Comparison of ENCODE assay signal across 8 cellular contexts in the genomic region with DNA sequence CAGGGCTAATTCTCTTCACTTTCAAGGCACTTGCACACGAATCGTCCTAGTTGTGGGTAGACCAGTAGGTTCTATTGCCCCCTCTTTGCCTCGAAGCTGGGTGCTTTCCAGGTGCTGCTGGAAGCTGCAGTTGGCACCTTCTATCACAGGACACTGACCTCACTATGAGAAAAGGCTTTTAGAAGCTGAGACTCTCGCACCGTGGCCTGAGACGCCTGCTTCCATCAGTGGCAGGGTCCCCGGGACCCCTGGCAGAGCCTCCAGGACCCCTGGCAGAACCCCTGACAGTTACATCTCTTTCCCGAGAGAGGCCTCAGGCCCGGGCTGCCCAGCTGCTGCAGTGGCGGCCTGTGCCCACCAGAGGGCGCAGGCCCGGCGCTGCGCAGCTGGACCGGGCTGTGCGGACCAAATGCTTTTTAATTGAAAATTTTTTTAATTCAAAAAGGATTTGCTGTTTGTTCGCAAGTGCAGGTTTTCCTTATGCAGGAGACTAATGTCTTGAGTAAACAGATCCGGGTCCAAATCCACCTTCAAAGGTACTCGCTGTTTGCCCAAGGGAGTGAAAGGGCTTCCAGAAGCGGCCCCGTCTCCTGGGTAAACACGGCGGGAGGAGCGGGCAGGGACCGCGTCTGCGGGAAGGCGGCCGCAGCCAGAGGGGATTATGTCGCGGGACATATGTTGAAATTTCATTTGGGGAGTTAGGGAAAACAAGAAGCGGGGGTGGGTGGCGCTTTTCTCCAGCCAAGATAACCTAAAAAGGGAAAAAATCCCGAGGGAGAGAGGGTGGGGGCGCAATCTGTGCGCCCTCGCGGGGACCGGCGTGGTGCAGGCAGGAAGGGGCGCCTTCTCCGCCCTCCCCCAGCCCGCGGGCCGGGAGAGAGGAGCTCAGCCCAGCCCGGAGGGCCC.
DNase-seq lines count a peak whose midpoint lies in the region; ATAC-seq, FAIRE-seq and TF ChIP-seq lines count a peak whose summit lies in the region.

No MANE protein-coding gene starts in this region.

- POLR2A ChIA-PET in AG04450 (lab: Yijun Ruan, JAX), result no interaction called here

- peak; percentile 68 for FAIRE-seq in GM18507 (lab: Jason Lieb, UNC)

- H3K4me1 ChIP-seq in aorta (ENCODE audit: control insufficient read depth in 1 of 2, insufficient read depth in 2 of 2, low read length in 2 of 2), result no peaks in the 10 kb centered on the region

- no peak for DNase-seq in AG04450 (ENCODE audit: low read depth, low spot score)
- DNase-seq in GM18507 (ENCODE audit: extremely low spot score, insufficient read length, low read depth), result no peak
- DNase-seq in NCI-H82 treated with DMSO at 0.1 percent for 48 hours (lab: John Stamatoyannopoulos, UW; ENCODE audit: unreplicated experiment), result peak; percentile 57
- DNase-seq in activated T-cell treated with anti-CD3 and anti-CD28 coated beads, Interleukin-2, amount 50 U/mL, for 4 hours, result peak; percentile 40
- peak; percentile 15 for DNase-seq in fibroblast of mammary gland (ENCODE audit: low read depth)
- DNase-seq in aorta, result peak; percentile 56 to 81
- DNase-seq in NCI-H2107 (lab: John Stamatoyannopoulos, UW), result no peak

- H3K27me3 Mint-ChIP-seq in activated T-cell treated with anti-CD3 and anti-CD28 coated beads, Interleukin-2, amount 50 U/mL, for 4 hours (ENCODE audit: low read depth), result peaks cover 14% of the 10 kb centered on the region
- peaks cover 19% of the 10 kb centered on the region for H3K27me3 Mint-ChIP-seq in nephron (ENCODE audit: low read depth)

- peaks cover 0 to 5% of the 10 kb centered on the region in 2 donors for H3K36me3 ChIP-seq in aorta (ENCODE audit: control insufficient read depth in 1 of 2, insufficient read depth in 2 of 2, low read length in 1 of 2)

- H3K4me3 Mint-ChIP-seq in activated T-cell treated with anti-CD3 and anti-CD28 coated beads, Interleukin-2, amount 50 U/mL, for 4 hours, result peak overlapping the region; percentile 52
- H3K4me3 Mint-ChIP-seq in nephron, result peak overlapping the region; percentile 68 to 79 (median 72)

- CTCF ChIA-PET in AG04450 (lab: Charles Lee), result interaction anchor here (0.6 to 6.9 kb wide), 44 partner anchors 8 to 640 kb away, joined by 3 to 101 read pairs (median 4); no protein-coding TSS in a partner anchor

- no peak overlapping the region for H3K27ac ChIP-seq in AG04450 (ENCODE audit: low read depth, low read length)
- H3K27ac ChIP-seq in aorta (ENCODE audit: low read depth in 1 of 2, low read length in 2 of 2), result no peak overlapping the region

- peaks cover 7% of the 10 kb centered on the region for H3K4me1 Mint-ChIP-seq in activated T-cell treated with anti-CD3 and anti-CD28 coated beads, Interleukin-2, amount 50 U/mL, for 4 hours (ENCODE audit: low read depth)
- H3K4me1 Mint-ChIP-seq in nephron, result peaks cover 16% of the 10 kb centered on the region

- no peaks in the 10 kb centered on the region for H3K9me3 Mint-ChIP-seq in activated T-cell treated with anti-CD3 and anti-CD28 coated beads, Interleukin-2, amount 50 U/mL, for 4 hours
- no peaks in the 10 kb centered on the region for H3K9me3 Mint-ChIP-seq in nephron

- H3K9me3 ChIP-seq in AG04450 (ENCODE audit: control insufficient read depth, insufficient read depth, low read length) (no peaks in the 10 kb centered on the region; the same call in 1 of the 2 replicates), aorta (ENCODE audit: control insufficient read depth, low read length) (no peaks in the 10 kb centered on the region)

- ATAC-seq in activated T-cell treated with anti-CD3 and anti-CD28 coated beads, Interleukin-2, amount 50 U/mL, for 4 hours, result peak; percentile 71 to 76
- ATAC-seq in aorta (ENCODE audit: low FRiP score), result peak; percentile 83

- peak; percentile 95 for TF ChIP-seq CTCF in AG04450 (IDR thresholded peaks at IDR 0.05; ENCODE audit: low read depth, low read length)
- peak; percentile 70 for TF ChIP-seq CTCF in fibroblast of mammary gland (conservative IDR thresholded peaks at IDR 0.05; ENCODE audit: control insufficient read depth, insufficient read depth, low read depth, low read length)
- TF ChIP-seq CTCF in nephron (IDR thresholded peaks at IDR 0.05; ENCODE audit: unreplicated experiment in 3 of 3), result peak; percentile 99 to 100 (median 100)

- no peak overlapping the region for H3K27ac Mint-ChIP-seq in nephron

- intact Hi-C loops in aorta (cut with DNase I), result loop anchor here (2.0 to 10.0 kb wide), 2 partner anchors 60 to 104 kb away; no protein-coding TSS in a partner anchor

- H3K27me3 ChIP-seq in AG04450 (ENCODE audit: control insufficient read depth, insufficient read depth, low read length) (peaks cover 2% of the 10 kb centered on the region), aorta (ENCODE audit: control insufficient read depth in 1 of 2, insufficient read depth in 2 of 2, low read length in 1 of 2) (no peaks in the 10 kb centered on the region)

- WGBS in aorta, 2 donors, result 2 to 3% methylated on average over 35 to 46 of the region's 46 CpGs

- no peaks in the 10 kb centered on the region for H3K36me3 Mint-ChIP-seq in activated T-cell treated with anti-CD3 and anti-CD28 coated beads, Interleukin-2, amount 50 U/mL, for 4 hours (ENCODE audit: insufficient read depth)
- H3K36me3 Mint-ChIP-seq in nephron (ENCODE audit: low read depth), result peaks cover under 1% of the 10 kb centered on the region

- H3K4me3 ChIP-seq in AG04450 (ENCODE audit: low read depth, low read length) (peak overlapping the region; percentile 51), fibroblast of mammary gland (ENCODE audit: control insufficient read depth, low read depth, low read length) (peak overlapping the region; percentile 40), aorta (ENCODE audit: low read length in 2 of 2) (peak overlapping the region in 1 of 2 donors; percentile 23)

Comparison
In these comparisons a context has a peak if more than half of its experiments do, and no peak if none do; other contexts are left out.
1. DNase-seq: peak in NCI-H82 treated with DMSO at 0.1 percent for 48 hours (single experiment), activated T-cell treated with anti-CD3 and anti-CD28 coated beads, Interleukin-2, amount 50 U/mL, for 4 hours (single experiment), fibroblast of mammary gland (single experiment) and aorta (2 of 2); none in AG04450 (single experiment), GM18507 (single experiment) and NCI-H2107 (single experiment).
2. Peak in every context shown above with its lines, with median percentiles within 50 percentile points of each other: CTCF ChIP-seq.